In the genomic region with DNA sequence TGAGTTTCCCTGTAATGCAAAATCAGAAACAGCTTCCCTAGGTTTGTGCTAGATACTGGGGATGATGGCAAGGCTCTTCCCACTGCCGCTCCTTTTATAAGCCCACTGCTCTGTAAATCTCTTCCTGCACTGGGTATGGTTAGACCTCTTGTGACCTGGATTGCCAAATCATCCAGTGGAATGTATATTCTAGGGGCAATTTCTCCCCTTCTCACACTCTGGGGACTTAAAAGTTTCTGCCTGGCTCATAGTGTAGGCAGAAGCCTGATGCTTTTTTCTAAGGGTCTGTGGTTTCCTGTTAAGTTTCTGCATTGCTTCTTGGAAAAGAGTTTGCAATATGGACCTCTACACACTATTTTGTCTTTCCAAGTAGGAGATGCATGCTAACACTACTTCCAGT, we compare ENCODE assay signal across 26 cellular contexts.
"Had no signal": no experiment of that assay in that cellular context is flagged by ENCODE, and none has a peak within 500 bp of the region (broad histone marks: within the 10 kb centered on the region; RNA-seq: fewer than 3 reads in every experiment).

No MANE protein-coding gene starts in this region.

- H3K4me3 ChIP-seq: colonic mucosa, Peyer's patch, SJCRH30 had no signal

- H3K4me2 ChIP-seq: KMS-11 had no signal

- H3K9me3 ChIP-seq: colonic mucosa, SJCRH30 had no signal

- DNase-seq: activated CD4-positive, alpha-beta memory T cell treated with anti-CD3 and anti-CD28 coated beads, Interleukin-2, amount 10 ng/mL, durations not matched to agents 7 days and 5 days; activated CD4-positive, alpha-beta T cell treated with anti-CD3 and anti-CD28 coated beads for 36 hours; activated CD4-positive, alpha-beta T cell treated with anti-CD3 and anti-CD28 coated beads, Interleukin-2, amount 50 U/mL, for 1 hour; activated gamma-delta T cell; activated naive CD4-positive, alpha-beta T cell treated with anti-CD3 and anti-CD28 coated beads, Interleukin-2, amount 10 ng/mL, durations not matched to agents 7 days and 5 days; activated naive CD8-positive, alpha-beta T cell treated with anti-CD3 and anti-CD28 coated beads for 36 hours; activated T-cell treated with anti-CD3 and anti-CD28 coated beads for 4 hours; activated T-cell treated with anti-CD3 and anti-CD28 coated beads, Interleukin-2, amount 50 U/mL, for 48 hours; anterior cingulate cortex; cerebellar nuclear complex; colonic mucosa; NCI-H1048; NCI-H146; NCI-H2029; NCI-H2107; NCI-H345; NCI-H510A treated with DMSO at 0.1 percent for 48 hours; NCI-H69; Peyer's patch; Right ventricle myocardium superior; SJCRH30 had no signal

- H3K9ac ChIP-seq: KMS-11 had no signal

- H3K27me3 ChIP-seq: colonic mucosa, Peyer's patch, SJCRH30 had no signal

- H3K27ac ChIP-seq: colonic mucosa, KMS-11, Peyer's patch, RWPE1, SJCRH30, VCaP had no signal

- H3K4me1 ChIP-seq: colonic mucosa, Peyer's patch, SJCRH30 had no signal

- ATAC-seq: activated CD4-positive, alpha-beta T cell treated with anti-CD3 and anti-CD28 coated beads for 36 hours; activated T-helper 17 cell treated with anti-CD3 and anti-CD28 coated beads, Interleukin-2, amount 50 U/mL, for 72 hours; SK-N-SH treated with all-trans-retinoic acid at 6 μM for 48 hours had no signal

- H3K36me3 ChIP-seq: colonic mucosa, Peyer's patch, SJCRH30 had no signal
